ENCODE assay signal across 16 cellular contexts in the genomic region with DNA sequence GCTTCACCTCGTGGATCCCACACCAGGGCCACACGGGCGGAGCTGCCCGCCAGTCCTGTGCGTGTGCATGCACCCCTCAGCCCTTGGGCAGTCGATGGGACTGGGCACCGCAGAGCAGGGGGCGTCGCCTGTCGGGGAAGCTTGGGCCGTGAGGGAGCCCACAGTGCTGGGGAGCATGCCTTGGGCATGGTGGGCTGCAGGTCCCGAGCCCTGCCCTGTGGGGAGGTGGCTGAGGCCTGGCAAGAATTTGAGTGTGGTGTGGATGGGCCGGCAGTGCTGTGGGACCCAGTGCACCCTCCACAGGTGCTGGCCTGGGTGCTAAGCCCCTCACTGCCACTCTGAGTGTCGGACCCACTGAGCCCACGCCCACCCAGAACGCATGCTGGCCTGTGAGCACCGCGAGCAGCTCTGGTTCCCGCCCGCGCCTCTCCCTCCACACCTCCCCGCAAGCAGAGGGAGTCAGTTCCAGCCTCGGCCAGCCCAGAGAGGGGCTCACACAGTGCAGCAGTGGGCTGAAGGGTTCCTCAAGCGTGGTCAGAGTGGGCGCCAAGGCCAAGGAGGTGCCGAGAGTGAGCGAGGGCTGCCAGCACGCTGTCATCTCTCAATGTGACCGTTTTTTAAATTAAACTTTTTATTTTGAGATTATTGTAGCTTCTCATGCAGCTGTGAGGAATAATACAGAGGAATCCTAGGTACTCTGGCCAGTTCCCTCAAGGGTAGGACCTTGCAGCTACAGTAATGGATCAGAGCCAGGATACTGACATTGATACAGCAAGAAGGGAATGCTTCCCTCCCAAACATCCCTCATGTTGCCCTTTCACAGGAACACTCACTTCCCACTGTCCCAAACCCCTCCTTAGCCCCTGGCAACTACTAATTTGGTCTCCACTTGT.
A peak's percentile ranks its signal among the peaks of the same experiment; 100 is the strongest.
DNase-seq lines count a peak whose midpoint lies in the region; ATAC-seq and TF ChIP-seq lines count a peak whose summit lies in the region.
"Had no signal": no experiment of that assay in that cellular context is flagged by ENCODE, and none has a peak within 500 bp of the region (broad histone marks: within the 10 kb centered on the region; RNA-seq: fewer than 3 reads in every experiment).

No MANE protein-coding gene starts in this region.

- TF ChIP-seq CTCF in AG10803 (conservative IDR thresholded peaks at IDR 0.05; ENCODE audit: low read length) (no peak), neural crest cell (conservative IDR thresholded peaks at IDR 0.05) (no peak)

- H3K27ac Mint-ChIP-seq in neural crest cell (ENCODE audit: unreplicated experiment): peak overlapping the region; percentile 84
- no peak overlapping the region for H3K27ac Mint-ChIP-seq in effector memory CD8-positive, alpha-beta T cell
- H3K27ac Mint-ChIP-seq: H9 had no signal

- peak; percentile 3 for DNase-seq in AG10803 (ENCODE audit: low read depth)
- DNase-seq in adipocyte (ENCODE audit: low read depth): peak; percentile 33
- peak; percentile 21 for DNase-seq in fibroblast of gingiva (ENCODE audit: low read depth)
- no peak for DNase-seq in neural crest cell (ENCODE audit: low read depth, low spot score)
- DNase-seq in SK-N-DZ (ENCODE audit: low spot score): no peak
- no peak for DNase-seq in effector memory CD8-positive, alpha-beta T cell
- DNase-seq: AML-193, DMS53, H9, Kasumi-1, NCI-H1930, NCI-H510A, NCI-H82 had no signal

- H3K4me3 ChIP-seq in AG10803 (ENCODE audit: low read length) (no peak overlapping the region), adipocyte (ENCODE audit: low read length) (no peak overlapping the region)
- H3K4me3 ChIP-seq: GM12878 had no signal

- H3K36me3 Mint-ChIP-seq in neural crest cell (ENCODE audit: low read depth): peaks cover 23% of the 10 kb centered on the region
- peaks cover 14% of the 10 kb centered on the region for H3K36me3 Mint-ChIP-seq in effector memory CD8-positive, alpha-beta T cell (ENCODE audit: insufficient read depth)

- no peaks in the 10 kb centered on the region for H3K4me1 ChIP-seq in adipocyte (ENCODE audit: control insufficient read depth, insufficient read depth, low read length)

- no peaks in the 10 kb centered on the region for H3K4me1 Mint-ChIP-seq in neural crest cell
- H3K4me1 Mint-ChIP-seq in effector memory CD8-positive, alpha-beta T cell (ENCODE audit: low read depth in 2 of 2): peaks cover 0 to 5% of the 10 kb centered on the region in 2 donors
- H3K4me1 Mint-ChIP-seq: H9 had no signal

- H3K27me3 ChIP-seq in adipocyte (replicated peaks; ENCODE audit: control insufficient read depth, insufficient read depth, low read length): no peaks in the 10 kb centered on the region

- no peaks in the 10 kb centered on the region for H3K9me3 ChIP-seq in adipocyte (ENCODE audit: control insufficient read depth, low read length)

- H3K9ac ChIP-seq in adipocyte (ENCODE audit: low read length): no peak overlapping the region

- no peaks in the 10 kb centered on the region for H3K27me3 Mint-ChIP-seq in neural crest cell (ENCODE audit: low read depth)
- no peaks in the 10 kb centered on the region for H3K27me3 Mint-ChIP-seq in effector memory CD8-positive, alpha-beta T cell

- ATAC-seq in SK-N-SH treated with all-trans-retinoic acid at 6 μM for 48 hours (no peak), HG02623 (IDR thresholded peaks at IDR 0.05; ENCODE audit: unreplicated experiment) (no peak)
- ATAC-seq in effector memory CD8-positive, alpha-beta T cell (replicated peaks): no peak
- ATAC-seq: GM12878 had no signal

- H3K9me3 Mint-ChIP-seq in neural crest cell: no peaks in the 10 kb centered on the region
- peaks cover 1 to 5% of the 10 kb centered on the region in 2 donors for H3K9me3 Mint-ChIP-seq in effector memory CD8-positive, alpha-beta T cell

- no peak overlapping the region for H3K4me3 Mint-ChIP-seq in neural crest cell
- H3K4me3 Mint-ChIP-seq in effector memory CD8-positive, alpha-beta T cell: no peak overlapping the region
- H3K4me3 Mint-ChIP-seq: H9 had no signal

- H3K36me3 ChIP-seq in adipocyte (ENCODE audit: control insufficient read depth, insufficient read depth, low read length, severe bottlenecking): peaks cover 21% of the 10 kb centered on the region

TF ChIP-seq in SK-N-SH treated with all-trans-retinoic acid at 6 μM for 48 hours, 23 proteins besides CTCF, POLR2A, EP300 and RAD21:
- no peak for TF ChIP-seq ZFP30 (CRISPR knock-in tag; IDR thresholded peaks at IDR 0.05)
- TF ChIP-seq GLIS3 (CRISPR knock-in tag; IDR thresholded peaks at IDR 0.05): no peak
- TF ChIP-seq OSR1 (CRISPR knock-in tag; IDR thresholded peaks at IDR 0.05): no peak
- TF ChIP-seq RARB (CRISPR knock-in tag; IDR thresholded peaks at IDR 0.05): no peak
- no peak for TF ChIP-seq TCF4 (CRISPR knock-in tag; IDR thresholded peaks at IDR 0.05; ENCODE audit: borderline replicate concordance)
- TF ChIP-seq ZNF565 (CRISPR knock-in tag; conservative IDR thresholded peaks at IDR 0.05; ENCODE audit: low read depth): no peak
- TF ChIP-seq BACH2 (CRISPR knock-in tag; IDR thresholded peaks at IDR 0.05; ENCODE audit: borderline replicate concordance): no peak
- no peak for TF ChIP-seq PPARA (CRISPR knock-in tag; IDR thresholded peaks at IDR 0.05; ENCODE audit: borderline replicate concordance)
- TF ChIP-seq ZNF8 (CRISPR knock-in tag; IDR thresholded peaks at IDR 0.05): no peak
TF ChIP-seq in SK-N-SH treated with all-trans-retinoic acid at 6 μM for 48 hours: peak in this region for 0.

Comparison
In these comparisons a context has a peak if more than half of its experiments do, and no peak if none do; other contexts are left out.
1. DNase-seq: peak in AG10803 (single experiment), adipocyte (single experiment) and fibroblast of gingiva (single experiment); none in neural crest cell (single experiment), SK-N-DZ (single experiment) and effector memory CD8-positive, alpha-beta T cell (0 of 3).